1 cellular context compared by ENCODE assay signal in genomic region chr20:1241456-1241855, GRCh38.
TF ChIP-seq lines count a peak whose summit lies in the region.

No MANE protein-coding gene starts in this region.

TF ChIP-seq in A549, 52 proteins besides CTCF, POLR2A, EP300 and RAD21 (continued from another document):
- TF ChIP-seq REST (IDR thresholded peaks at IDR 0.05), result no peak
- TF ChIP-seq ATOH8 (CRISPR knock-in tag; IDR thresholded peaks at IDR 0.05; ENCODE audit: low read depth), result no peak
- TF ChIP-seq CEBPB (IDR thresholded peaks at IDR 0.05), result no peak
- no peak for TF ChIP-seq ELK1 (IDR thresholded peaks at IDR 0.05; ENCODE audit: low read depth, low read length)
- TF ChIP-seq ESRRA (IDR thresholded peaks at IDR 0.05; ENCODE audit: borderline replicate concordance, low read length), result no peak
- no peak for TF ChIP-seq NPAS2 (CRISPR knock-in tag; IDR thresholded peaks at IDR 0.05; ENCODE audit: borderline replicate concordance)
- TF ChIP-seq NFE2L2 (conservative IDR thresholded peaks at IDR 0.05; ENCODE audit: low read length), result no peak
- no peak for TF ChIP-seq JUNB (IDR thresholded peaks at IDR 0.05)
- no peak for TF ChIP-seq CHD4 (IDR thresholded peaks at IDR 0.05; ENCODE audit: borderline replicate concordance)
- no peak for TF ChIP-seq FOXS1 (CRISPR knock-in tag; IDR thresholded peaks at IDR 0.05)
- TF ChIP-seq RARB (CRISPR knock-in tag; IDR thresholded peaks at IDR 0.05), result no peak
- TF ChIP-seq, protein P1, sequence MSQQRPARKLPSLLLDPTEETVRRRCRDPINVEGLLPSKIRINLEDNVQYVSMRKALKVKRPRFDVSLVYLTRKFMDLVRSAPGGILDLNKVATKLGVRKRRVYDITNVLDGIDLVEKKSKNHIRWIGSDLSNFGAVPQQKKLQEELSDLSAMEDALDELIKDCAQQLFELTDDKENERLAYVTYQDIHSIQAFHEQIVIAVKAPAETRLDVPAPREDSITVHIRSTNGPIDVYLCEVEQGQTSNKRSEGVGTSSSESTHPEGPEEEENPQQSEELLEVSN (IDR thresholded peaks at IDR 0.05; ENCODE audit: borderline replicate concordance, low read depth), result no peak
